Comparison of ENCODE assay signal across 1 cellular context in the genomic region with DNA sequence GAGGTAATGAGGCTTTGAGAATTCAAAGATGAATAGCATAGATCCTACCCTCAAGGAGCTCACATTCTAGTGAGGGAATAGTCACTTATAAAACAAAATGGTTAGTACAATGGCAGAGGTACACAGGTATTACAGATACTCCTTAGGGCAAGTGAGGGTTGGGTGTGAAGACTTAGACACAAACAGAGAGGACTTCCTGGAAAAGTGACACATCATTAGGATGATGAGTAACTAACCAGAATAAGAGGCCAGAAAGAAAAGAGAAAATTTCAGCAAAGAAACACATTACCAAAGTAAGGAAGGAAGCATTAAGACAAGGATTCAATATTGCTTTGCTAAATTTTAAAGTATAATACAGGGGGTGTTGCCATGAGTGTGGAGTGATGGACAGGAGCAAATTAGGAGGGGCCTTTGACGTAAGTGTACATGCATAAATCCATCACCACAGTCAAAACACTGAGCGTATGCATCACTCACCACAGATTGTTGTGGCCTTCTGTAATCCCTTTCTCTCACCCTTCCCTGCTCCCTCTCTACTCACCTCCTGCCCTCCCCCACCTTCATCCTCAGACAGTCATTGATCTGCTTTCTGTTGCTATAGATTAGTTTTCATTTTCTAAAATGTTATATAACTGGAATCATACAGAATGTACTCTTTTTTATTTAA.
TF ChIP-seq lines count a peak whose summit lies in the region.

No MANE protein-coding gene starts in this region.

TF ChIP-seq in K562, 482 proteins besides CTCF, POLR2A, EP300 and RAD21 (continued from another document and continues in another):
- TF ChIP-seq MTA1 (IDR thresholded peaks at IDR 0.05; ENCODE audit: borderline replicate concordance) (peak; percentile 89), RB1 (IDR thresholded peaks at IDR 0.05; ENCODE audit: low read depth) (peak; percentile 33; the same call in 1 of the 2 replicates), SMAD2 (IDR thresholded peaks at IDR 0.05; ENCODE audit: low read depth, low read length) (no peak), ZNF3 (CRISPR knock-in tag; IDR thresholded peaks at IDR 0.05) (no peak), FOXM1 (IDR thresholded peaks at IDR 0.05; ENCODE audit: low read depth) (peak; percentile 20; the same call in 1 of the 2 replicates), FOXM1 (CRISPR knock-in tag; IDR thresholded peaks at IDR 0.05; ENCODE audit: low read depth) (no peak), RBM34 (IDR thresholded peaks at IDR 0.05; ENCODE audit: borderline replicate concordance, insufficient read depth, low read length) (no peak), STAT5B (CRISPR knock-in tag; IDR thresholded peaks at IDR 0.05) (no peak), LARP7 (IDR thresholded peaks at IDR 0.05) (peak; percentile 69; the same call in 1 of the 2 replicates), PHB2 (IDR thresholded peaks at IDR 0.05; ENCODE audit: low read depth) (no peak), HDGF (IDR thresholded peaks at IDR 0.05) (peak; percentile 16; the same call in 1 of the 2 replicates), ARID1B (IDR thresholded peaks at IDR 0.05) (peak; percentile 94), SAFB (IDR thresholded peaks at IDR 0.05; ENCODE audit: borderline replicate concordance, low read depth, low read length) (no peak), ZC3H4 (CRISPR knock-in tag; IDR thresholded peaks at IDR 0.05; ENCODE audit: borderline replicate concordance) (no peak), FOXK2 (conservative IDR thresholded peaks at IDR 0.05 in 1 of 2, IDR thresholded peaks at IDR 0.05 in 1 of 2; ENCODE audit: low read depth in 2 of 2) (peak; percentile 75 to 81)
- TF ChIP-seq, protein P1, sequence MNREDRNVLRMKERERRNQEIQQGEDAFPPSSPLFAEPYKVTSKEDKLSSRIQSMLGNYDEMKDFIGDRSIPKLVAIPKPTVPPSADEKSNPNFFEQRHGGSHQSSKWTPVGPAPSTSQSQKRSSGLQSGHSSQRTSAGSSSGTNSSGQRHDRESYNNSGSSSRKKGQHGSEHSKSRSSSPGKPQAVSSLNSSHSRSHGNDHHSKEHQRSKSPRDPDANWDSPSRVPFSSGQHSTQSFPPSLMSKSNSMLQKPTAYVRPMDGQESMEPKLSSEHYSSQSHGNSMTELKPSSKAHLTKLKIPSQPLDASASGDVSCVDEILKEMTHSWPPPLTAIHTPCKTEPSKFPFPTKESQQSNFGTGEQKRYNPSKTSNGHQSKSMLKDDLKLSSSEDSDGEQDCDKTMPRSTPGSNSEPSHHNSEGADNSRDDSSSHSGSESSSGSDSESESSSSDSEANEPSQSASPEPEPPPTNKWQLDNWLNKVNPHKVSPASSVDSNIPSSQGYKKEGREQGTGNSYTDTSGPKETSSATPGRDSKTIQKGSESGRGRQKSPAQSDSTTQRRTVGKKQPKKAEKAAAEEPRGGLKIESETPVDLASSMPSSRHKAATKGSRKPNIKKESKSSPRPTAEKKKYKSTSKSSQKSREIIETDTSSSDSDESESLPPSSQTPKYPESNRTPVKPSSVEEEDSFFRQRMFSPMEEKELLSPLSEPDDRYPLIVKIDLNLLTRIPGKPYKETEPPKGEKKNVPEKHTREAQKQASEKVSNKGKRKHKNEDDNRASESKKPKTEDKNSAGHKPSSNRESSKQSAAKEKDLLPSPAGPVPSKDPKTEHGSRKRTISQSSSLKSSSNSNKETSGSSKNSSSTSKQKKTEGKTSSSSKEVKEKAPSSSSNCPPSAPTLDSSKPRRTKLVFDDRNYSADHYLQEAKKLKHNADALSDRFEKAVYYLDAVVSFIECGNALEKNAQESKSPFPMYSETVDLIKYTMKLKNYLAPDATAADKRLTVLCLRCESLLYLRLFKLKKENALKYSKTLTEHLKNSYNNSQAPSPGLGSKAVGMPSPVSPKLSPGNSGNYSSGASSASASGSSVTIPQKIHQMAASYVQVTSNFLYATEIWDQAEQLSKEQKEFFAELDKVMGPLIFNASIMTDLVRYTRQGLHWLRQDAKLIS (CRISPR knock-in tag; IDR thresholded peaks at IDR 0.05), result peak; percentile 13; the same call in 1 of the 2 replicates
- TF ChIP-seq, protein P2, sequence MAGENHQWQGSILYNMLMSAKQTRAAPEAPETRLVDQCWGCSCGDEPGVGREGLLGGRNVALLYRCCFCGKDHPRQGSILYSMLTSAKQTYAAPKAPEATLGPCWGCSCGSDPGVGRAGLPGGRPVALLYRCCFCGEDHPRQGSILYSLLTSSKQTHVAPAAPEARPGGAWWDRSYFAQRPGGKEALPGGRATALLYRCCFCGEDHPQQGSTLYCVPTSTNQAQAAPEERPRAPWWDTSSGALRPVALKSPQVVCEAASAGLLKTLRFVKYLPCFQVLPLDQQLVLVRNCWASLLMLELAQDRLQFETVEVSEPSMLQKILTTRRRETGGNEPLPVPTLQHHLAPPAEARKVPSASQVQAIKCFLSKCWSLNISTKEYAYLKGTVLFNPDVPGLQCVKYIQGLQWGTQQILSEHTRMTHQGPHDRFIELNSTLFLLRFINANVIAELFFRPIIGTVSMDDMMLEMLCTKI (IDR thresholded peaks at IDR 0.05; ENCODE audit: partially characterized antibody), result no peak
- TF ChIP-seq, protein P3, sequence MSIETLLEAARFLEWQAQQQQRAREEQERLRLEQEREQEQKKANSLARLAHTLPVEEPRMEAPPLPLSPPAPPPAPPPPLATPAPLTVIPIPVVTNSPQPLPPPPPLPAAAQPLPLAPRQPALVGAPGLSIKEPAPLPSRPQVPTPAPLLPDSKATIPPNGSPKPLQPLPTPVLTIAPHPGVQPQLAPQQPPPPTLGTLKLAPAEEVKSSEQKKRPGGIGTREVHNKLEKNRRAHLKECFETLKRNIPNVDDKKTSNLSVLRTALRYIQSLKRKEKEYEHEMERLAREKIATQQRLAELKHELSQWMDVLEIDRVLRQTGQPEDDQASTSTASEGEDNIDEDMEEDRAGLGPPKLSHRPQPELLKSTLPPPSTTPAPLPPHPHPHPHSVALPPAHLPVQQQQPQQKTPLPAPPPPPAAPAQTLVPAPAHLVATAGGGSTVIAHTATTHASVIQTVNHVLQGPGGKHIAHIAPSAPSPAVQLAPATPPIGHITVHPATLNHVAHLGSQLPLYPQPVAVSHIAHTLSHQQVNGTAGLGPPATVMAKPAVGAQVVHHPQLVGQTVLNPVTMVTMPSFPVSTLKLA (conservative IDR thresholded peaks at IDR 0.05), result peak; percentile 15 to 57; a peak in 1 of 4 replicates
- TF ChIP-seq, protein P4, sequence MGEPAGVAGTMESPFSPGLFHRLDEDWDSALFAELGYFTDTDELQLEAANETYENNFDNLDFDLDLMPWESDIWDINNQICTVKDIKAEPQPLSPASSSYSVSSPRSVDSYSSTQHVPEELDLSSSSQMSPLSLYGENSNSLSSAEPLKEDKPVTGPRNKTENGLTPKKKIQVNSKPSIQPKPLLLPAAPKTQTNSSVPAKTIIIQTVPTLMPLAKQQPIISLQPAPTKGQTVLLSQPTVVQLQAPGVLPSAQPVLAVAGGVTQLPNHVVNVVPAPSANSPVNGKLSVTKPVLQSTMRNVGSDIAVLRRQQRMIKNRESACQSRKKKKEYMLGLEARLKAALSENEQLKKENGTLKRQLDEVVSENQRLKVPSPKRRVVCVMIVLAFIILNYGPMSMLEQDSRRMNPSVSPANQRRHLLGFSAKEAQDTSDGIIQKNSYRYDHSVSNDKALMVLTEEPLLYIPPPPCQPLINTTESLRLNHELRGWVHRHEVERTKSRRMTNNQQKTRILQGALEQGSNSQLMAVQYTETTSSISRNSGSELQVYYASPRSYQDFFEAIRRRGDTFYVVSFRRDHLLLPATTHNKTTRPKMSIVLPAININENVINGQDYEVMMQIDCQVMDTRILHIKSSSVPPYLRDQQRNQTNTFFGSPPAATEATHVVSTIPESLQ (CRISPR knock-in tag; IDR thresholded peaks at IDR 0.05), result no peak
- TF ChIP-seq, protein P5, sequence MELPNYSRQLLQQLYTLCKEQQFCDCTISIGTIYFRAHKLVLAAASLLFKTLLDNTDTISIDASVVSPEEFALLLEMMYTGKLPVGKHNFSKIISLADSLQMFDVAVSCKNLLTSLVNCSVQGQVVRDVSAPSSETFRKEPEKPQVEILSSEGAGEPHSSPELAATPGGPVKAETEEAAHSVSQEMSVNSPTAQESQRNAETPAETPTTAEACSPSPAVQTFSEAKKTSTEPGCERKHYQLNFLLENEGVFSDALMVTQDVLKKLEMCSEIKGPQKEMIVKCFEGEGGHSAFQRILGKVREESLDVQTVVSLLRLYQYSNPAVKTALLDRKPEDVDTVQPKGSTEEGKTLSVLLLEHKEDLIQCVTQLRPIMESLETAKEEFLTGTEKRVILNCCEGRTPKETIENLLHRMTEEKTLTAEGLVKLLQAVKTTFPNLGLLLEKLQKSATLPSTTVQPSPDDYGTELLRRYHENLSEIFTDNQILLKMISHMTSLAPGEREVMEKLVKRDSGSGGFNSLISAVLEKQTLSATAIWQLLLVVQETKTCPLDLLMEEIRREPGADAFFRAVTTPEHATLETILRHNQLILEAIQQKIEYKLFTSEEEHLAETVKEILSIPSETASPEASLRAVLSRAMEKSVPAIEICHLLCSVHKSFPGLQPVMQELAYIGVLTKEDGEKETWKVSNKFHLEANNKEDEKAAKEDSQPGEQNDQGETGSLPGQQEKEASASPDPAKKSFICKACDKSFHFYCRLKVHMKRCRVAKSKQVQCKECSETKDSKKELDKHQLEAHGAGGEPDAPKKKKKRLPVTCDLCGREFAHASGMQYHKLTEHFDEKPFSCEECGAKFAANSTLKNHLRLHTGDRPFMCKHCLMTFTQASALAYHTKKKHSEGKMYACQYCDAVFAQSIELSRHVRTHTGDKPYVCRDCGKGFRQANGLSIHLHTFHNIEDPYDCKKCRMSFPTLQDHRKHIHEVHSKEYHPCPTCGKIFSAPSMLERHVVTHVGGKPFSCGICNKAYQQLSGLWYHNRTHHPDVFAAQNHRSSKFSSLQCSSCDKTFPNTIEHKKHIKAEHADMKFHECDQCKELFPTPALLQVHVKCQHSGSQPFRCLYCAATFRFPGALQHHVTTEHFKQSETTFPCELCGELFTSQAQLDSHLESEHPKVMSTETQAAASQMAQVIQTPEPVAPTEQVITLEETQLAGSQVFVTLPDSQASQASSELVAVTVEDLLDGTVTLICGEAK (IDR thresholded peaks at IDR 0.05), result no peak; the same call in 1 of the 2 replicates
- TF ChIP-seq, protein P5 (CRISPR knock-in tag; IDR thresholded peaks at IDR 0.05), result no peak
- TF ChIP-seq, protein P6, sequence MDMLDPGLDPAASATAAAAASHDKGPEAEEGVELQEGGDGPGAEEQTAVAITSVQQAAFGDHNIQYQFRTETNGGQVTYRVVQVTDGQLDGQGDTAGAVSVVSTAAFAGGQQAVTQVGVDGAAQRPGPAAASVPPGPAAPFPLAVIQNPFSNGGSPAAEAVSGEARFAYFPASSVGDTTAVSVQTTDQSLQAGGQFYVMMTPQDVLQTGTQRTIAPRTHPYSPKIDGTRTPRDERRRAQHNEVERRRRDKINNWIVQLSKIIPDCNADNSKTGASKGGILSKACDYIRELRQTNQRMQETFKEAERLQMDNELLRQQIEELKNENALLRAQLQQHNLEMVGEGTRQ (CRISPR knock-in tag; IDR thresholded peaks at IDR 0.05), result no peak
- TF ChIP-seq, protein P7, sequence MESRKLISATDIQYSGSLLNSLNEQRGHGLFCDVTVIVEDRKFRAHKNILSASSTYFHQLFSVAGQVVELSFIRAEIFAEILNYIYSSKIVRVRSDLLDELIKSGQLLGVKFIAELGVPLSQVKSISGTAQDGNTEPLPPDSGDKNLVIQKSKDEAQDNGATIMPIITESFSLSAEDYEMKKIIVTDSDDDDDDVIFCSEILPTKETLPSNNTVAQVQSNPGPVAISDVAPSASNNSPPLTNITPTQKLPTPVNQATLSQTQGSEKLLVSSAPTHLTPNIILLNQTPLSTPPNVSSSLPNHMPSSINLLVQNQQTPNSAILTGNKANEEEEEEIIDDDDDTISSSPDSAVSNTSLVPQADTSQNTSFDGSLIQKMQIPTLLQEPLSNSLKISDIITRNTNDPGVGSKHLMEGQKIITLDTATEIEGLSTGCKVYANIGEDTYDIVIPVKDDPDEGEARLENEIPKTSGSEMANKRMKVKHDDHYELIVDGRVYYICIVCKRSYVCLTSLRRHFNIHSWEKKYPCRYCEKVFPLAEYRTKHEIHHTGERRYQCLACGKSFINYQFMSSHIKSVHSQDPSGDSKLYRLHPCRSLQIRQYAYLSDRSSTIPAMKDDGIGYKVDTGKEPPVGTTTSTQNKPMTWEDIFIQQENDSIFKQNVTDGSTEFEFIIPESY (CRISPR knock-in tag; IDR thresholded peaks at IDR 0.05), result no peak
- TF ChIP-seq, protein P8, sequence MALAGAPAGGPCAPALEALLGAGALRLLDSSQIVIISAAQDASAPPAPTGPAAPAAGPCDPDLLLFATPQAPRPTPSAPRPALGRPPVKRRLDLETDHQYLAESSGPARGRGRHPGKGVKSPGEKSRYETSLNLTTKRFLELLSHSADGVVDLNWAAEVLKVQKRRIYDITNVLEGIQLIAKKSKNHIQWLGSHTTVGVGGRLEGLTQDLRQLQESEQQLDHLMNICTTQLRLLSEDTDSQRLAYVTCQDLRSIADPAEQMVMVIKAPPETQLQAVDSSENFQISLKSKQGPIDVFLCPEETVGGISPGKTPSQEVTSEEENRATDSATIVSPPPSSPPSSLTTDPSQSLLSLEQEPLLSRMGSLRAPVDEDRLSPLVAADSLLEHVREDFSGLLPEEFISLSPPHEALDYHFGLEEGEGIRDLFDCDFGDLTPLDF (CRISPR knock-in tag; IDR thresholded peaks at IDR 0.05), result no peak
- TF ChIP-seq, protein P9, sequence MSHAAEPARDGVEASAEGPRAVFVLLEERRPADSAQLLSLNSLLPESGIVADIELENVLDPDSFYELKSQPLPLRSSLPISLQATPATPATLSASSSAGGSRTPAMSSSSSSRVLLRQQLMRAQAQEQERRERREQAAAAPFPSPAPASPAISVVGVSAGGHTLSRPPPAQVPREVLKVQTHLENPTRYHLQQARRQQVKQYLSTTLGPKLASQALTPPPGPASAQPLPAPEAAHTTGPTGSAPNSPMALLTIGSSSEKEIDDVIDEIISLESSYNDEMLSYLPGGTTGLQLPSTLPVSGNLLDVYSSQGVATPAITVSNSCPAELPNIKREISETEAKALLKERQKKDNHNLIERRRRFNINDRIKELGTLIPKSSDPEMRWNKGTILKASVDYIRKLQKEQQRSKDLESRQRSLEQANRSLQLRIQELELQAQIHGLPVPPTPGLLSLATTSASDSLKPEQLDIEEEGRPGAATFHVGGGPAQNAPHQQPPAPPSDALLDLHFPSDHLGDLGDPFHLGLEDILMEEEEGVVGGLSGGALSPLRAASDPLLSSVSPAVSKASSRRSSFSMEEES (CRISPR knock-in tag; IDR thresholded peaks at IDR 0.05), result no peak
